In the genomic region with DNA sequence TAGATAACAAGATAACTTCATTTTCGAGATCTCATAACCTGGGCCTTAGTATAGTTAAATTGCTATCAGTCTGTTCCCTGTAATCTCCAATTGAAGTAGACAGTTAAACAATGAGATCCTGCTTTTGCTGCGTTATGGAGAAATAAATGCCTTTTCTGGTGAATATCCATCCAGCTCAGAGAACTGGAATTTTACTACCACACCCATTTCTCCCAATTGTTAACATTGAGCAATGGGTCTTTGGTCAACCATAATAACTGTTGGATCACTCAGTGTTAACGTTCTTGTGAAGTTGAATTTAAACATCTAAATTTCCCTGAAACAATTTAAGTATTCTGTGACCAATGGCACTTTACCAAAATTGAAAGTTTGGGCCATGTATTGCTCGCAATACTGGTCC, we compare ENCODE assay signal across 13 cellular contexts. TPM values are rescaled to one million over a fixed set of nuclear protein-coding genes. Genes with fewer than 3 reads are reported as not detected.
DNase-seq lines count a peak whose midpoint lies in the region; ATAC-seq and TF ChIP-seq lines count a peak whose summit lies in the region.
"Had no signal": no experiment of that assay in that cellular context is flagged by ENCODE, and none has a peak within 500 bp of the region (broad histone marks: within the 10 kb centered on the region; RNA-seq: fewer than 3 reads in every experiment).

No MANE protein-coding gene starts in this region.

- H3K36me3 Mint-ChIP-seq in MCF 10A (ENCODE audit: insufficient read depth, unreplicated experiment) (peaks cover 12% of the 10 kb centered on the region), WTC11 (peaks cover 9% of the 10 kb centered on the region; the same call in 1 of the 2 replicates)

- TF ChIP-seq POLR2A in breast epithelium (IDR thresholded peaks at IDR 0.05) = no peak
- no peak for TF ChIP-seq POLR2A in tibial nerve (IDR thresholded peaks at IDR 0.05)

- H3K9me3 ChIP-seq in breast epithelium (no peaks in the 10 kb centered on the region), tibial nerve (no peaks in the 10 kb centered on the region), left lung (no peaks in the 10 kb centered on the region)
- H3K9me3 ChIP-seq: MG63 had no signal

- ATAC-seq in WTC11 = no peak
- ATAC-seq in left lung = no peak

- H3K4me1 Mint-ChIP-seq in MCF 10A (ENCODE audit: insufficient read depth, unreplicated experiment) (peaks cover 41% of the 10 kb centered on the region), WTC11 (peaks cover 22% of the 10 kb centered on the region)

- DNase-seq in MCF 10A (ENCODE audit: unreplicated experiment) = peak; percentile 66
- no peak for DNase-seq in breast epithelium (ENCODE audit: low spot score in 2 of 2)
- peak; percentile 74 for DNase-seq in amniotic epithelial cell (ENCODE audit: low read depth)
- DNase-seq in fibroblast of villous mesenchyme (ENCODE audit: low read depth) = peak; percentile 79
- no peak for DNase-seq in tibial nerve (ENCODE audit: low spot score in 2 of 2)
- no peak for DNase-seq in NCI-H2196 (lab: John Stamatoyannopoulos, UW; ENCODE audit: unreplicated experiment)
- no peak for DNase-seq in WTC11 (ENCODE audit: low spot score)
- no peak for DNase-seq in left lung
- DNase-seq: activated naive CD4-positive, alpha-beta T cell treated with anti-CD3 and anti-CD28 coated beads for 36 hours; GDM1; MG63; NCI-H510A treated with DMSO at 0.1 percent for 48 hours had no signal

- BruUV-seq in MCF 10A (replicated peaks; lab: Mats Ljungman, UMichigan) = no TSS peak

- H3K27me3 Mint-ChIP-seq in MCF 10A (ENCODE audit: insufficient read depth, unreplicated experiment) (no peaks in the 10 kb centered on the region), WTC11 (ENCODE audit: low read depth) (peaks cover 10% of the 10 kb centered on the region)

- no peak overlapping the region for H3K4me3 ChIP-seq in breast epithelium
- peak overlapping the region; percentile 80 for H3K4me3 ChIP-seq in fibroblast of villous mesenchyme (ENCODE audit: low read depth, low read length)
- no peak overlapping the region for H3K4me3 ChIP-seq in tibial nerve
- H3K4me3 ChIP-seq in left lung = peak overlapping the region in 1 of 2 donors; percentile 89

- H3K4me3 Mint-ChIP-seq in MCF 10A (ENCODE audit: unreplicated experiment) (peak overlapping the region; percentile 66), WTC11 (no peak overlapping the region)
- H3K4me3 Mint-ChIP-seq: activated naive CD4-positive, alpha-beta T cell treated with anti-CD3 and anti-CD28 coated beads for 36 hours had no signal

- H3K4me1 ChIP-seq in breast epithelium (peaks cover 0 to 10% of the 10 kb centered on the region in 2 donors), tibial nerve (peaks cover 0 to 68% (median 25%) of the 10 kb centered on the region in 4 donors), left lung (peaks cover 22 to 65% of the 10 kb centered on the region in 2 donors)

- CTCF ChIA-PET in MCF 10A (lab: Yijun Ruan, JAX) = interaction anchor here (1.0 to 1.4 kb wide), 4 partner anchors 15 to 142 kb away, joined by 3 to 4 read pairs (median 4); no protein-coding TSS in a partner anchor
- CTCF ChIA-PET in WTC11 (lab: Charles Lee) = no interaction called here

- H3K9me3 Mint-ChIP-seq in MCF 10A (ENCODE audit: unreplicated experiment) (no peaks in the 10 kb centered on the region), WTC11 (no peaks in the 10 kb centered on the region)
- H3K9me3 Mint-ChIP-seq: activated naive CD4-positive, alpha-beta T cell treated with anti-CD3 and anti-CD28 coated beads for 36 hours had no signal

- intact Hi-C loops in MCF 10A (cut with micrococcal nuclease) = loop anchor here (1.0 to 5.0 kb wide), 2 partner anchors 32 to 45 kb away; no protein-coding TSS in a partner anchor
- intact Hi-C loops in breast epithelium (cut with DNase I; ENCODE audit: low total_unique reads) = no loop called here
- intact Hi-C loops in left lung (cut with DNase I) = no loop called here

- H3K27ac ChIP-seq in breast epithelium (no peak overlapping the region), tibial nerve (peak overlapping the region in 3 of 4 donors; percentile 12 to 60 (median 35)), left lung (no peak overlapping the region)

- TF ChIP-seq EP300 in tibial nerve (IDR thresholded peaks at IDR 0.05) = peak in 1 of 2 donors; percentile 17

- no peaks in the 10 kb centered on the region for H3K36me3 ChIP-seq in breast epithelium
- no peaks in the 10 kb centered on the region for H3K36me3 ChIP-seq in tibial nerve
- H3K36me3 ChIP-seq in left lung = no peaks in the 10 kb centered on the region

- 28 to 40% methylated on average over 4 of the region's 4 CpGs for WGBS in tibial nerve, 2 donors

- no peaks in the 10 kb centered on the region for H3K27me3 ChIP-seq in breast epithelium
- no peaks in the 10 kb centered on the region for H3K27me3 ChIP-seq in tibial nerve
- H3K27me3 ChIP-seq in left lung = no peaks in the 10 kb centered on the region
- H3K27me3 ChIP-seq: MG63 had no signal

- no peak for TF ChIP-seq CTCF in MCF 10A (IDR thresholded peaks at IDR 0.05; ENCODE audit: unreplicated experiment)
- TF ChIP-seq CTCF in breast epithelium (IDR thresholded peaks at IDR 0.05) = no peak
- no peak for TF ChIP-seq CTCF in fibroblast of villous mesenchyme (IDR thresholded peaks at IDR 0.05; ENCODE audit: insufficient read depth, low read depth, low read length)
- no peak for TF ChIP-seq CTCF in tibial nerve (IDR thresholded peaks at IDR 0.05)
- TF ChIP-seq CTCF in WTC11 (IDR thresholded peaks at IDR 0.05) = no peak
- TF ChIP-seq CTCF in left lung (IDR thresholded peaks at IDR 0.05) = no peak

- POLR2A ChIA-PET in MCF 10A (lab: Yijun Ruan, JAX) = interaction anchor here (0.7 to 6.5 kb wide), 9 partner anchors 12 to 120 kb away, joined by 3 to 48 read pairs (median 4); a partner anchor contains a TSS
- POLR2A ChIA-PET in WTC11 (lab: Charles Lee) = no interaction called here

- H3K27ac Mint-ChIP-seq in MCF 10A (ENCODE audit: low read depth, unreplicated experiment) (peak overlapping the region; percentile 98), WTC11 (no peak overlapping the region; the same call in 1 of the 2 replicates)
- H3K27ac Mint-ChIP-seq: activated naive CD4-positive, alpha-beta T cell treated with anti-CD3 and anti-CD28 coated beads for 36 hours had no signal

TF ChIP-seq in WTC11, 78 proteins besides CTCF, POLR2A, EP300 and RAD21 (continues in another document):
- TF ChIP-seq, protein P1, sequence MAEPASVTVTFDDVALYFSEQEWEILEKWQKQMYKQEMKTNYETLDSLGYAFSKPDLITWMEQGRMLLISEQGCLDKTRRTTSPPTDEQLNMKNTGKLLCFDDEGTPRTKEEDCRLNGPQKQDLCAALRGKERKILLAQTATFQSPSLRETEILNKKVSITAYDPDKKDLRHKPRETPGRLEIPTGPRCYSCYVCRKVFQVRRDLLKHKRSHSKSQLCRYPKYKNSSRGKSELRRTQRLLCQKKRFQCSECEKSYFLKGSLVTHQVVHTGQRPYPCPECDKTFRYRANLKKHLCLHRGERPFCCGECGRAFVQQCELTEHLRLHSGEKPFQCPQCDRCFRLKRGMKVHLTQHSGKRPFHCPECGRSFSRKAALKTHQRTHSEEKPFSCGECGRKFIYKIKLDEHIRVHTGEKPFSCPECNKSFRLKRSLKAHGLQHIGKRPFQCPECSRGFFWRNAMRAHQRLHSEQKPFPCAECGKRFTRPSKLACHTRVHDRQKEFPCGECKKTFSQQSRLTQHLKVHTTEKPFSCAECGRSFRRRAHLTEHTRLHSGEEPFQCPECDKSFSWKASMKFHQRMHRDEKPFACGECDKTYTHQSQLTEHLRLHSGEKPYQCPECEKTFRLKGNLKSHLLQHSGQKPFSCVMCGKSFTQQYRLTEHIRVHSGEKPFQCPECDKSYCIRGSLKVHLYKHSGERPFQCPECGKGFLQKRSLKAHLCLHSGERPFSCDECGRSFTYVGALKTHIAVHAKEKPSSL (CRISPR knock-in tag; conservative IDR thresholded peaks at IDR 0.05) = no peak
- TF ChIP-seq, protein P2, sequence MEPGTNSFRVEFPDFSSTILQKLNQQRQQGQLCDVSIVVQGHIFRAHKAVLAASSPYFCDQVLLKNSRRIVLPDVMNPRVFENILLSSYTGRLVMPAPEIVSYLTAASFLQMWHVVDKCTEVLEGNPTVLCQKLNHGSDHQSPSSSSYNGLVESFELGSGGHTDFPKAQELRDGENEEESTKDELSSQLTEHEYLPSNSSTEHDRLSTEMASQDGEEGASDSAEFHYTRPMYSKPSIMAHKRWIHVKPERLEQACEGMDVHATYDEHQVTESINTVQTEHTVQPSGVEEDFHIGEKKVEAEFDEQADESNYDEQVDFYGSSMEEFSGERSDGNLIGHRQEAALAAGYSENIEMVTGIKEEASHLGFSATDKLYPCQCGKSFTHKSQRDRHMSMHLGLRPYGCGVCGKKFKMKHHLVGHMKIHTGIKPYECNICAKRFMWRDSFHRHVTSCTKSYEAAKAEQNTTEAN (CRISPR knock-in tag; IDR thresholded peaks at IDR 0.05) = no peak
- TF ChIP-seq EMX1 (CRISPR knock-in tag; IDR thresholded peaks at IDR 0.05) = no peak
- TF ChIP-seq, protein P3, sequence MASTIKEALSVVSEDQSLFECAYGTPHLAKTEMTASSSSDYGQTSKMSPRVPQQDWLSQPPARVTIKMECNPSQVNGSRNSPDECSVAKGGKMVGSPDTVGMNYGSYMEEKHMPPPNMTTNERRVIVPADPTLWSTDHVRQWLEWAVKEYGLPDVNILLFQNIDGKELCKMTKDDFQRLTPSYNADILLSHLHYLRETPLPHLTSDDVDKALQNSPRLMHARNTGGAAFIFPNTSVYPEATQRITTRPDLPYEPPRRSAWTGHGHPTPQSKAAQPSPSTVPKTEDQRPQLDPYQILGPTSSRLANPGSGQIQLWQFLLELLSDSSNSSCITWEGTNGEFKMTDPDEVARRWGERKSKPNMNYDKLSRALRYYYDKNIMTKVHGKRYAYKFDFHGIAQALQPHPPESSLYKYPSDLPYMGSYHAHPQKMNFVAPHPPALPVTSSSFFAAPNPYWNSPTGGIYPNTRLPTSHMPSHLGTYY (CRISPR knock-in tag; IDR thresholded peaks at IDR 0.05) = no peak
- no peak for TF ChIP-seq SP1 (CRISPR knock-in tag; conservative IDR thresholded peaks at IDR 0.05)
- TF ChIP-seq ELF4 (CRISPR knock-in tag; IDR thresholded peaks at IDR 0.05; ENCODE audit: low read depth) = no peak
- no peak for TF ChIP-seq FOXJ3 (CRISPR knock-in tag; IDR thresholded peaks at IDR 0.05; ENCODE audit: borderline replicate concordance)

RNA-seq across cellular contexts. Expression of a gene that starts 3.0 kb away (rescaled TPM):
- total RNA-seq in MCF 10A (2022) = 147 and 184 TPM in 2 replicates
- total RNA-seq in breast epithelium = 100 to 1,000 TPM in 2 of 3 donors, 10 to 100 TPM in 1; 79.3 to 124 (median 104) TPM
- 689 and 855 TPM in 2 replicates for total RNA-seq in fibroblast of villous mesenchyme
- total RNA-seq in tibial nerve = 10 to 100 TPM; 77.3 to 94.8 (median 90.0) TPM
- total RNA-seq in WTC11 (2021) = 150 to 163 TPM (median 159 TPM) in 3 replicates
- total RNA-seq in left lung = 100 to 1,000 TPM; 177 to 239 TPM

RNA-seq across cellular contexts. Expression of a gene that starts 33.4 kb away (rescaled TPM):
- not detected in 2 replicates for total RNA-seq in MCF 10A (2022)
- total RNA-seq in breast epithelium = not detected
- total RNA-seq in fibroblast of villous mesenchyme = not detected in 2 replicates
- not detected for total RNA-seq in tibial nerve
- not detected in 3 replicates for total RNA-seq in WTC11 (2021)
- not detected for total RNA-seq in left lung
- total RNA-seq: activated naive CD4-positive, alpha-beta T cell treated with anti-CD3 and anti-CD28 coated beads for 36 hours; H1 had no signal

RNA-seq across cellular contexts. Expression of a gene that starts 49.6 kb away (rescaled TPM):
- 3.5 and 6.5 TPM in 2 replicates for total RNA-seq in MCF 10A (2022)
- 1 to 10 TPM; 6.4 to 9.5 (median 9.4) TPM for total RNA-seq in breast epithelium
- total RNA-seq in fibroblast of villous mesenchyme = 9.9 and 10.6 TPM in 2 replicates
- 10 to 100 TPM in 1 of 4 donors, 1 to 10 TPM in 3; 4.5 to 12.4 (median 7.2) TPM for total RNA-seq in tibial nerve
- total RNA-seq in WTC11 (2021) = 47.4 to 51.0 TPM (median 49.5 TPM) in 3 replicates
- 1 to 10 TPM; 2.5 to 3.2 TPM for total RNA-seq in left lung

Comparison
In these comparisons a context has a peak if more than half of its experiments do, and no peak if none do; other contexts are left out.
1. DNase-seq: peak in MCF 10A (single experiment), amniotic epithelial cell (single experiment) and fibroblast of villous mesenchyme (single experiment); none in breast epithelium (0 of 2), tibial nerve (0 of 2), NCI-H2196 (single experiment), WTC11 (single experiment) and left lung (0 of 2).
2. H3K27ac ChIP-seq: peak in tibial nerve (3 of 4); none in breast epithelium (0 of 2) and left lung (0 of 2).